ENCODE assay signal across 14 cellular contexts in the genomic region with DNA sequence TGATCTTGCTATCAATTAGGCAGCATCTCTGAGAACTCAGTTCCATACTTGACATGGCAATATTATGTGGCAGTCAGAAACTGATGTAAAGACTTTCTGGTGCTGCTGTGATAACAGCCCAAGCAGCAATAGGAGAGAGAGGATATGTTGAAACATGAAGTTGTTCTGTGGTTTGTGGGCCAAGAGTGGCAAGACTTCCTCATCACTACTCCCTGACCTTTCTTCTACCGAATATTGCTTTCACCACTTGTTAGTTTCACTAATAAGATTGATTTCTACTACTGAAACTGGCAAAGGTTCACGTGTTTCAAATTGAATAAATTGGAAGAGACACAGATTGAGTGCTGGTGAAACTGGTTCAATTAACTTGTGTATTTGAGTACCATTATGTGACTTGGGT.
DNase-seq lines count a peak whose midpoint lies in the region; ATAC-seq and TF ChIP-seq lines count a peak whose summit lies in the region.
"Had no signal": no experiment of that assay in that cellular context is flagged by ENCODE, and none has a peak within 500 bp of the region (broad histone marks: within the 10 kb centered on the region; RNA-seq: fewer than 3 reads in every experiment).

No MANE protein-coding gene starts in this region.

- H3K4me3 Mint-ChIP-seq in endodermal cell = no peak overlapping the region
- H3K4me3 Mint-ChIP-seq: GM23338 had no signal

- no peak overlapping the region for H3K27ac ChIP-seq in endodermal cell (ENCODE audit: low read depth, low read length)

- peaks cover 4% of the 10 kb centered on the region for H3K4me1 Mint-ChIP-seq in endodermal cell

- peaks cover 9% of the 10 kb centered on the region for H3K9me3 ChIP-seq in endodermal cell (ENCODE audit: control insufficient read depth, low read length)
- H3K9me3 ChIP-seq: BE2C, pancreas had no signal

- H3K36me3 ChIP-seq in endodermal cell (ENCODE audit: control insufficient read depth, insufficient read depth, low read length) = no peaks in the 10 kb centered on the region
- H3K36me3 ChIP-seq: BE2C, pancreas had no signal

- no peak overlapping the region for H3K4me3 ChIP-seq in endodermal cell (ENCODE audit: low read length)
- H3K4me3 ChIP-seq: GM23338, pancreas had no signal

- no peaks in the 10 kb centered on the region for H3K27me3 Mint-ChIP-seq in endodermal cell (ENCODE audit: insufficient read depth)

- no peaks in the 10 kb centered on the region for H3K4me1 ChIP-seq in endodermal cell (ENCODE audit: control insufficient read depth, insufficient read depth, low read length)
- H3K4me1 ChIP-seq: BE2C had no signal

- DNase-seq in NOMO-1 (lab: John Stamatoyannopoulos, UW; ENCODE audit: unreplicated experiment in 2 of 2) (peak; percentile 78 to 94), glomerular visceral epithelial cell (ENCODE audit: extremely low spot score) (peak; percentile 4), posterior cingulate gyrus (no peak), endodermal cell (no peak)
- DNase-seq: activated CD4-positive, alpha-beta T cell treated with anti-CD3 and anti-CD28 coated beads for 1 hour; activated naive CD4-positive, alpha-beta T cell treated with anti-CD3 and anti-CD28 coated beads, Interleukin-2, amount 50 U/mL, for 16 hours; BE2C; effector memory CD4-positive, alpha-beta T cell; pancreas had no signal

- intact Hi-C loops in posterior cingulate gyrus (cut with DNase I) = loop anchor here (10.0 kb wide), 1 partner anchor 1334 kb away; no protein-coding TSS in a partner anchor

- H3K27ac Mint-ChIP-seq in endodermal cell = no peak overlapping the region
- H3K27ac Mint-ChIP-seq: GM23338 had no signal

- WGBS in endodermal cell (ENCODE audit: insufficient coverage in 1 of 2, insufficient read length in 1 of 2), 2 experiments = 86 to 95% methylated on average over 2 of the region's 2 CpGs

- H3K9ac ChIP-seq in endodermal cell (ENCODE audit: extremely low read depth, low read length, poor library complexity, severe bottlenecking) = no peak overlapping the region

- TF ChIP-seq CTCF in endodermal cell (conservative IDR thresholded peaks at IDR 0.05) = no peak

- peak; percentile 84 for ATAC-seq in GM18498 (IDR thresholded peaks at IDR 0.05; ENCODE audit: unreplicated experiment)
- ATAC-seq in HG02870 (IDR thresholded peaks at IDR 0.05; ENCODE audit: unreplicated experiment) = peak; percentile 72
- no peak for ATAC-seq in HG03342 (IDR thresholded peaks at IDR 0.05; ENCODE audit: unreplicated experiment)
- ATAC-seq in GM19324 (IDR thresholded peaks at IDR 0.05; ENCODE audit: low FRiP score, unreplicated experiment) = no peak
- ATAC-seq: GM23338 had no signal

- H3K27me3 ChIP-seq in endodermal cell (ENCODE audit: control insufficient read depth, insufficient read depth, low read length, poor library complexity, severe bottlenecking) = no peaks in the 10 kb centered on the region
- H3K27me3 ChIP-seq: BE2C, pancreas had no signal

- no peaks in the 10 kb centered on the region for H3K36me3 Mint-ChIP-seq in endodermal cell (ENCODE audit: low read depth)

- no peaks in the 10 kb centered on the region for H3K9me3 Mint-ChIP-seq in endodermal cell
- H3K9me3 Mint-ChIP-seq: GM23338 had no signal

Comparison
In these comparisons a context has a peak if more than half of its experiments do, and no peak if none do; other contexts are left out.
1. ATAC-seq: peak in GM18498 (single experiment) and HG02870 (single experiment); none in HG03342 (single experiment) and GM19324 (single experiment).
2. DNase-seq: peak in NOMO-1 (2 of 2) and glomerular visceral epithelial cell (single experiment); none in posterior cingulate gyrus (0 of 10) and endodermal cell (single experiment).